1 cellular context compared by ENCODE assay signal in the genomic region with DNA sequence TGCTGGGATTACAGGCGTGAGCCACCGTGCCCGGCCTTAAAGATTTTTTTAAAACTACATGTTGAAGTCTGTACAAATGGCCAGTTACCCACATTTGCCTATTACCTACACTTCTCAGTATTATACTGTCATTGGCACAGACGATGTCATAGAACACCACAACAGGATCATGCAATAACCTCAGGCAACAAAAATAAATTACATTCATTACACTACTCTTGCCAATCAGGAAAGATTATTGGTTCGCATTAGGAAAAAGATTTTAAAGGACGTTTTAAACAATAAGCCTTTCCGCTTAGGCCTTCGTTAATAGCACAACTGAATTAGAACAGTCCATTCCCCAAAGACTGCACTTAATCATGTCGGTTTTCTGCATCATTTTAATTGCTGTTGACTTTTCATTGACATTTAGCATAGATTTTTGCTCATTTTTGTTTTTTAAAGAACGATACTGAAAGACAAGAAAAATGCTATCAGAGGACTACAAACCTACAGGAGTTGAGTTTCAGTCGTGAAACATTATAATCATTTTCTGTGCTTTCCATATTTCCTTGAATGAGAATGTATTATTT.
TF ChIP-seq lines count a peak whose summit lies in the region.

No MANE protein-coding gene starts in this region.

TF ChIP-seq in liver, 16 proteins besides CTCF, POLR2A, EP300 and RAD21 (continued from another document):
- TF ChIP-seq REST (IDR thresholded peaks at IDR 0.05) (no peak), NR2F2 (IDR thresholded peaks at IDR 0.05) (no peak), GABPA (IDR thresholded peaks at IDR 0.05 in 1 of 2, conservative IDR thresholded peaks at IDR 0.05 in 1 of 2) (no peak), FOXA2 (IDR thresholded peaks at IDR 0.05) (no peak), TAF1 (conservative IDR thresholded peaks at IDR 0.05) (no peak)
- TF ChIP-seq, protein P1, sequence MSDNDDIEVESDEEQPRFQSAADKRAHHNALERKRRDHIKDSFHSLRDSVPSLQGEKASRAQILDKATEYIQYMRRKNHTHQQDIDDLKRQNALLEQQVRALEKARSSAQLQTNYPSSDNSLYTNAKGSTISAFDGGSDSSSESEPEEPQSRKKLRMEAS (IDR thresholded peaks at IDR 0.05): no peak
